ENCODE assay signal across 8 cellular contexts in genomic region chr17:39952665-39953470, GRCh38. TPM values are rescaled to one million over a fixed set of nuclear protein-coding genes. Genes with fewer than 3 reads are reported as not detected.
A peak's percentile ranks its signal among the peaks of the same experiment; 100 is the strongest.
DNase-seq lines count a peak whose midpoint lies in the region; ATAC-seq and TF ChIP-seq lines count a peak whose summit lies in the region.

No MANE protein-coding gene starts in this region.

- H3K36me3 ChIP-seq in BLaER1 (no peaks in the 10 kb centered on the region), lung (ENCODE audit: control insufficient read depth in 2 of 2, insufficient read depth in 2 of 2, low read length in 2 of 2) (no peaks in the 10 kb centered on the region)

- no peak for TF ChIP-seq CTCF in activated CD8-positive, alpha-beta T cell treated with anti-CD3 and anti-CD28 coated beads for 36 hours (IDR thresholded peaks at IDR 0.05)
- TF ChIP-seq CTCF in lung (IDR thresholded peaks at IDR 0.05; ENCODE audit: control extremely low read depth, extremely low read depth), result no peak

- H4K20me1 ChIP-seq in BLaER1, result no peaks in the 10 kb centered on the region

- H3K4me3 ChIP-seq in BLaER1 (peak overlapping the region; percentile 65), lung (peak overlapping the region; percentile 35)

- WGBS in lung, 2 donors, result 2% methylated on average over 36 to 55 of the region's 56 CpGs

- H3K27ac ChIP-seq in BLaER1 (peak overlapping the region; percentile 62), lung (ENCODE audit: low read depth in 1 of 2, low read length in 1 of 2) (peak overlapping the region in 1 of 2 donors; percentile 80)

- POLR2A ChIA-PET in activated CD8-positive, alpha-beta T cell treated with anti-CD3 and anti-CD28 coated beads for 36 hours (lab: Charles Lee), result interaction anchor here (0.8 to 2.2 kb wide), 4 partner anchors 10 to 27 kb away, joined by 3 to 9 read pairs (median 4); partner anchors contain the start of genes GSDMA and PSMD3

- CTCF ChIA-PET in activated CD8-positive, alpha-beta T cell treated with anti-CD3 and anti-CD28 coated beads for 36 hours (lab: Charles Lee), result interaction anchor here (1.2 to 2.0 kb wide), 3 partner anchors 13 to 27 kb away, joined by 3 to 17 read pairs (median 3); partner anchors contain the start of gene PSMD3

- H3K27me3 Mint-ChIP-seq in activated CD8-positive, alpha-beta T cell treated with anti-CD3 and anti-CD28 coated beads for 36 hours, result no peaks in the 10 kb centered on the region

- intact Hi-C loops in activated CD8-positive, alpha-beta T cell treated with anti-CD3 and anti-CD28 coated beads for 36 hours (cut with micrococcal nuclease), result no loop called here

- DNase-seq in NCI-H774 (lab: John Stamatoyannopoulos, UW) (peak; percentile 99), lung (ENCODE audit: low spot score) (peak; percentile 99)
- DNase-seq in activated CD8-positive, alpha-beta T cell treated with anti-CD3 and anti-CD28 coated beads for 36 hours, result peak; percentile 94
- DNase-seq in effector CD4-positive, alpha-beta T cell, result peak; percentile 92
- DNase-seq in stimulated activated CD4-positive, alpha-beta T cell treated with anti-CD3 and anti-CD28 coated beads, TNF-alpha, amount 100 ng/mL, for 1 hour (ENCODE audit: low read depth in 3 of 3, low spot score in 1 of 3), result peak; percentile 82 to 97 (median 92)

- peak overlapping the region; percentile 84 for H3K27ac Mint-ChIP-seq in activated CD8-positive, alpha-beta T cell treated with anti-CD3 and anti-CD28 coated beads for 36 hours

- ATAC-seq in GM19324 (IDR thresholded peaks at IDR 0.05; ENCODE audit: low FRiP score, unreplicated experiment), result peak; percentile 74
- peak; percentile 69 for ATAC-seq in HG03520 (IDR thresholded peaks at IDR 0.05; ENCODE audit: unreplicated experiment)
- peak; percentile 83 for ATAC-seq in activated CD8-positive, alpha-beta T cell treated with anti-CD3 and anti-CD28 coated beads for 36 hours
- peak; percentile 93 for ATAC-seq in lung (ENCODE audit: insufficient read depth, low FRiP score)

- no peaks in the 10 kb centered on the region for H3K36me3 Mint-ChIP-seq in activated CD8-positive, alpha-beta T cell treated with anti-CD3 and anti-CD28 coated beads for 36 hours (ENCODE audit: low read depth)

- H3K4me1 ChIP-seq in BLaER1 (peaks cover 60% of the 10 kb centered on the region), lung (ENCODE audit: control insufficient read depth in 2 of 2, insufficient read depth in 2 of 2, low read length in 2 of 2) (peaks cover 0 to 9% of the 10 kb centered on the region in 2 donors)

- H3K4me3 Mint-ChIP-seq in activated CD8-positive, alpha-beta T cell treated with anti-CD3 and anti-CD28 coated beads for 36 hours, result peak overlapping the region; percentile 77

- no peaks in the 10 kb centered on the region for H3K9me3 ChIP-seq in BLaER1
- no peaks in the 10 kb centered on the region for H3K9me3 ChIP-seq in lung (ENCODE audit: control insufficient read depth in 2 of 2, insufficient read depth in 1 of 2, low read length in 1 of 2)

- H3K4me2 ChIP-seq in BLaER1, result peak overlapping the region; percentile 85

- no peaks in the 10 kb centered on the region for H3K9me3 Mint-ChIP-seq in activated CD8-positive, alpha-beta T cell treated with anti-CD3 and anti-CD28 coated beads for 36 hours

- H3K9ac ChIP-seq in BLaER1, result peak overlapping the region; percentile 60

- H3K4me1 Mint-ChIP-seq in activated CD8-positive, alpha-beta T cell treated with anti-CD3 and anti-CD28 coated beads for 36 hours (ENCODE audit: low read depth), result peaks cover 22% of the 10 kb centered on the region

- H3K27me3 ChIP-seq in BLaER1 (no peaks in the 10 kb centered on the region), lung (ENCODE audit: control insufficient read depth, insufficient read depth) (no peaks in the 10 kb centered on the region)

RNA-seq across cellular contexts. Expression of gene GSDMA, which starts 9.9 kb away (rescaled TPM):
- 1 to 10 TPM; 1.3 to 1.6 TPM for total RNA-seq in activated CD8-positive, alpha-beta T cell treated with anti-CD3 and anti-CD28 coated beads for 36 hours
- under 1 TPM in 1 of 2 donors, not detected in 1; 0.91 TPM for total RNA-seq in lung
- under 1 TPM; 0.26 to 0.33 TPM for polyA plus RNA-seq in lung

RNA-seq across cellular contexts. Expression of gene LRRC3C, which starts 25.3 kb away (rescaled TPM):
- not detected for total RNA-seq in activated CD8-positive, alpha-beta T cell treated with anti-CD3 and anti-CD28 coated beads for 36 hours
- not detected for total RNA-seq in lung
- not detected for polyA plus RNA-seq in lung

RNA-seq across cellular contexts. Expression of gene ORMDL3, which starts 25.5 kb away (rescaled TPM):
- total RNA-seq in activated CD8-positive, alpha-beta T cell treated with anti-CD3 and anti-CD28 coated beads for 36 hours, result 10 to 100 TPM; 78.8 to 80.5 TPM
- 10 to 100 TPM; 60.7 to 76.7 TPM for total RNA-seq in lung
- polyA plus RNA-seq in lung, result 10 to 100 TPM; 38.6 to 67.1 TPM

RNA-seq across cellular contexts. Expression of gene PSMD3, which starts 27.7 kb away (rescaled TPM):
- 100 to 1,000 TPM; 149 to 153 TPM for total RNA-seq in activated CD8-positive, alpha-beta T cell treated with anti-CD3 and anti-CD28 coated beads for 36 hours
- 10 to 100 TPM; 56.2 to 99.2 TPM for total RNA-seq in lung
- 100 to 1,000 TPM in 1 of 2 donors, 10 to 100 TPM in 1; 70.4 to 105 TPM for polyA plus RNA-seq in lung

RNA-seq across cellular contexts. Expression of gene GSDMB, which starts 34.4 kb away (rescaled TPM):
- total RNA-seq in activated CD8-positive, alpha-beta T cell treated with anti-CD3 and anti-CD28 coated beads for 36 hours, result 10 to 100 TPM; 26.9 to 32.5 TPM
- 10 to 100 TPM in 1 of 2 donors, 1 to 10 TPM in 1; 5.4 to 26.8 TPM for total RNA-seq in lung
- 10 to 100 TPM in 1 of 2 donors, 1 to 10 TPM in 1; 5.1 to 12.5 TPM for polyA plus RNA-seq in lung
